Comparison of ENCODE assay signal across 11 cellular contexts in genomic region chr12:52539024-52539820, GRCh38. TPM values are rescaled to one million over a fixed set of nuclear protein-coding genes. Genes with fewer than 3 reads are reported as not detected.
DNase-seq lines count a peak whose midpoint lies in the region; ATAC-seq, FAIRE-seq and TF ChIP-seq lines count a peak whose summit lies in the region.
"Had no signal": no experiment of that assay in that cellular context is flagged by ENCODE, and none has a peak within 500 bp of the region (broad histone marks: within the 10 kb centered on the region; RNA-seq: fewer than 3 reads in every experiment).

No MANE protein-coding gene starts in this region.

- CTCF ChIA-PET in HEK293 (lab: Yijun Ruan, JAX) = interaction anchor here (0.6 to 1.5 kb wide), 7 partner anchors 18 to 401 kb away, joined by 3 to 7 read pairs (median 3); partner anchors contain the start of gene KRT8
- CTCF ChIA-PET in activated CD8-positive, alpha-beta memory T cell treated with anti-CD3 and anti-CD28 coated beads, Interleukin-2, amount 10 ng/mL, durations not matched to agents 7 days and 5 days (lab: Charles Lee) = interaction anchor here (0.8 to 2.2 kb wide), 2 partner anchors 340 to 442 kb away, joined by 3 to 10 read pairs; no protein-coding TSS in a partner anchor

- H3K27ac ChIP-seq in HEK293 (ENCODE audit: extremely low read depth, low read depth, low read length) = peak overlapping the region; percentile 60; the same call in 1 of the 2 replicates
- H3K27ac ChIP-seq in skin epidermis = peak overlapping the region in 14 of 21 experiments; percentile 21 to 76 (median 54)

- peaks cover 6% of the 10 kb centered on the region for H3K4me1 Mint-ChIP-seq in activated CD8-positive, alpha-beta memory T cell treated with anti-CD3 and anti-CD28 coated beads, Interleukin-2, amount 10 ng/mL, durations not matched to agents 7 days and 5 days
- H3K4me1 Mint-ChIP-seq: activated B cell treated with CpG ODN at 0.5 μM for 24 hours, naive B cell had no signal

- no peaks in the 10 kb centered on the region for H3K36me3 Mint-ChIP-seq in activated CD8-positive, alpha-beta memory T cell treated with anti-CD3 and anti-CD28 coated beads, Interleukin-2, amount 10 ng/mL, durations not matched to agents 7 days and 5 days
- H3K36me3 Mint-ChIP-seq: naive B cell had no signal

- H3K4me1 ChIP-seq in HEK293 (ENCODE audit: control insufficient read depth, insufficient read depth, low read length) = peaks cover 19% of the 10 kb centered on the region

- no peak overlapping the region for H3K4me3 Mint-ChIP-seq in activated CD8-positive, alpha-beta memory T cell treated with anti-CD3 and anti-CD28 coated beads, Interleukin-2, amount 10 ng/mL, durations not matched to agents 7 days and 5 days
- H3K4me3 Mint-ChIP-seq: activated B cell treated with CpG ODN at 0.5 μM for 24 hours, naive B cell had no signal

- H3K27ac Mint-ChIP-seq in activated CD8-positive, alpha-beta memory T cell treated with anti-CD3 and anti-CD28 coated beads, Interleukin-2, amount 10 ng/mL, durations not matched to agents 7 days and 5 days = no peak overlapping the region
- H3K27ac Mint-ChIP-seq: activated B cell treated with CpG ODN at 0.5 μM for 24 hours had no signal

- ATAC-seq in activated CD8-positive, alpha-beta memory T cell treated with anti-CD3 and anti-CD28 coated beads, Interleukin-2, amount 10 ng/mL, durations not matched to agents 7 days and 5 days = no peak
- ATAC-seq in HG02610 (IDR thresholded peaks at IDR 0.05; ENCODE audit: unreplicated experiment) = no peak

- H3K36me3 ChIP-seq in HEK293 (ENCODE audit: control insufficient read depth in 2 of 2, insufficient read depth in 1 of 2, low read length in 2 of 2) = no peaks in the 10 kb centered on the region

- TF ChIP-seq CTCF in HEK293 (tag by site-specific recombination; IDR thresholded peaks at IDR 0.05) (no peak), GM10266 (IDR thresholded peaks at IDR 0.05; ENCODE audit: control insufficient read depth, insufficient read depth, low read depth, missing control alignments) (no peak)

- DNase-seq in NCI-H2196 (lab: John Stamatoyannopoulos, UW; ENCODE audit: unreplicated experiment) = peak; percentile 49
- DNase-seq in dedifferentiated amniotic fluid mesenchymal stem cell (ENCODE audit: extremely low spot score) = peak; percentile 78
- DNase-seq in GM12891 (ENCODE audit: insufficient read length, low spot score) = no peak
- no peak for DNase-seq in GM10266 (ENCODE audit: extremely low spot score)
- DNase-seq in activated CD8-positive, alpha-beta memory T cell treated with anti-CD3 and anti-CD28 coated beads, Interleukin-2, amount 10 ng/mL, durations not matched to agents 7 days and 5 days = no peak
- DNase-seq: activated B cell treated with CpG ODN at 0.5 μM for 24 hours, naive B cell had no signal

- H3K9me3 ChIP-seq in HEK293 (ENCODE audit: control insufficient read depth, insufficient read depth, low read depth, low read length) = no peaks in the 10 kb centered on the region

- no peak for TF ChIP-seq POLR2A in GM12891 (IDR thresholded peaks at IDR 0.05; ENCODE audit: low read depth, low read length)

- POLR2A ChIA-PET in HEK293 (lab: Yijun Ruan, JAX) = no interaction called here

- H3K4me3 ChIP-seq in HEK293 (ENCODE audit: low read depth, low read length) (no peak overlapping the region), skin epidermis (no peak overlapping the region)

- no peaks in the 10 kb centered on the region for H3K9me3 Mint-ChIP-seq in activated CD8-positive, alpha-beta memory T cell treated with anti-CD3 and anti-CD28 coated beads, Interleukin-2, amount 10 ng/mL, durations not matched to agents 7 days and 5 days (ENCODE audit: low read depth)
- H3K9me3 Mint-ChIP-seq: activated B cell treated with CpG ODN at 0.5 μM for 24 hours, naive B cell had no signal

- H3K27me3 Mint-ChIP-seq in activated CD8-positive, alpha-beta memory T cell treated with anti-CD3 and anti-CD28 coated beads, Interleukin-2, amount 10 ng/mL, durations not matched to agents 7 days and 5 days = peaks cover 11% of the 10 kb centered on the region

- no peak for FAIRE-seq in GM12891 (lab: Jason Lieb, UNC)

TF ChIP-seq in HEK293, 187 proteins besides CTCF, POLR2A, EP300 and RAD21 (continues in another document):
- no peak for TF ChIP-seq ZNF140 (tag by site-specific recombination; IDR thresholded peaks at IDR 0.05)
- no peak for TF ChIP-seq EGR2 (tag by site-specific recombination; IDR thresholded peaks at IDR 0.05; ENCODE audit: low read depth)
- TF ChIP-seq GLIS1 (tag by site-specific recombination; IDR thresholded peaks at IDR 0.05) = peak; percentile 34; the same call in 1 of the 2 replicates
- TF ChIP-seq ZNF112 (tag by site-specific recombination; IDR thresholded peaks at IDR 0.05) = no peak
- no peak for TF ChIP-seq ZNF239 (tag by site-specific recombination; IDR thresholded peaks at IDR 0.05)
- no peak for TF ChIP-seq ZNF473 (tag by site-specific recombination; IDR thresholded peaks at IDR 0.05)
- TF ChIP-seq IKZF3 (tag by site-specific recombination; IDR thresholded peaks at IDR 0.05) = no peak
- TF ChIP-seq ZNF660 (tag by site-specific recombination; IDR thresholded peaks at IDR 0.05) = peak; percentile 71
- no peak for TF ChIP-seq ZNF624 (tag by site-specific recombination; IDR thresholded peaks at IDR 0.05)
- no peak for TF ChIP-seq ZIC2 (tag by site-specific recombination; IDR thresholded peaks at IDR 0.05)
- peak; percentile 71; the same call in 1 of the 2 replicates for TF ChIP-seq ZNF24 (tag by site-specific recombination; IDR thresholded peaks at IDR 0.05)
- TF ChIP-seq HOXD13 (CRISPR knock-in tag; IDR thresholded peaks at IDR 0.05; ENCODE audit: borderline replicate concordance) = no peak
- TF ChIP-seq ZXDB (tag by site-specific recombination; IDR thresholded peaks at IDR 0.05) = no peak
- TF ChIP-seq ZNF555 (tag by site-specific recombination; conservative IDR thresholded peaks at IDR 0.05) = no peak
- TF ChIP-seq ZNF701 (tag by site-specific recombination; IDR thresholded peaks at IDR 0.05) = no peak
- 0 out of 2 replicates have a peak, but pooled peaks have one; percentile 13 for TF ChIP-seq ZBTB21 (tag by site-specific recombination; IDR thresholded peaks at IDR 0.05)
- TF ChIP-seq SCRT2 (tag by site-specific recombination; IDR thresholded peaks at IDR 0.05) = no peak
- TF ChIP-seq ZFHX2 (tag by site-specific recombination; conservative IDR thresholded peaks at IDR 0.05) = no peak
- TF ChIP-seq OVOL3 (tag by site-specific recombination; IDR thresholded peaks at IDR 0.05) = no peak

TF ChIP-seq in GM12891, 5 proteins besides CTCF, POLR2A, EP300 and RAD21:
- TF ChIP-seq SPI1 (IDR thresholded peaks at IDR 0.05; ENCODE audit: low read depth, low read length) (no peak), TAF1 (IDR thresholded peaks at IDR 0.05; ENCODE audit: low read depth, low read length) (no peak), POU2F2 (IDR thresholded peaks at IDR 0.05; ENCODE audit: low read depth, low read length) (no peak), POLR2AphosphoS5 (IDR thresholded peaks at IDR 0.05; ENCODE audit: low read depth, low read length) (no peak), PAX5 (IDR thresholded peaks at IDR 0.05; ENCODE audit: insufficient read depth, low read length, severe bottlenecking) (no peak)

RNA-seq across cellular contexts. Expression of gene KRT71, which starts 13.7 kb away (rescaled TPM):
- polyA plus RNA-seq in GM12891 (2012; ENCODE audit: low read depth, missing spikeins) = not detected
- not detected for total RNA-seq in activated CD8-positive, alpha-beta memory T cell treated with anti-CD3 and anti-CD28 coated beads, Interleukin-2, amount 10 ng/mL, durations not matched to agents 7 days and 5 days
- total RNA-seq: activated B cell treated with CpG ODN at 0.5 μM for 24 hours, glomerular endothelial cell had no signal

RNA-seq across cellular contexts. Expression of gene KRT5, which starts 19.0 kb away (rescaled TPM):
- polyA plus RNA-seq in GM12891 (2012; ENCODE audit: low read depth, missing spikeins) = not detected
- total RNA-seq in activated CD8-positive, alpha-beta memory T cell treated with anti-CD3 and anti-CD28 coated beads, Interleukin-2, amount 10 ng/mL, durations not matched to agents 7 days and 5 days = not detected
- total RNA-seq: activated B cell treated with CpG ODN at 0.5 μM for 24 hours, glomerular endothelial cell had no signal

RNA-seq across cellular contexts. Expression of gene KRT74, which starts 34.4 kb away (rescaled TPM):
- not detected for polyA plus RNA-seq in GM12891 (2012; ENCODE audit: low read depth, missing spikeins)
- not detected for total RNA-seq in activated CD8-positive, alpha-beta memory T cell treated with anti-CD3 and anti-CD28 coated beads, Interleukin-2, amount 10 ng/mL, durations not matched to agents 7 days and 5 days
- total RNA-seq: activated B cell treated with CpG ODN at 0.5 μM for 24 hours, glomerular endothelial cell had no signal

RNA-seq across cellular contexts. Expression of gene KRT6A, which starts 46.2 kb away (rescaled TPM):
- polyA plus RNA-seq in GM12891 (2012; ENCODE audit: low read depth, missing spikeins) = not detected
- not detected for total RNA-seq in activated CD8-positive, alpha-beta memory T cell treated with anti-CD3 and anti-CD28 coated beads, Interleukin-2, amount 10 ng/mL, durations not matched to agents 7 days and 5 days
- total RNA-seq: activated B cell treated with CpG ODN at 0.5 μM for 24 hours, glomerular endothelial cell had no signal

Comparison
In these comparisons a context has a peak if more than half of its experiments do, and no peak if none do; other contexts are left out.
1. DNase-seq: peak in NCI-H2196 (single experiment) and dedifferentiated amniotic fluid mesenchymal stem cell (single experiment); none in GM12891 (single experiment), GM10266 (single experiment) and activated CD8-positive, alpha-beta memory T cell treated with anti-CD3 and anti-CD28 coated beads, Interleukin-2, amount 10 ng/mL, durations not matched to agents 7 days and 5 days (single experiment).